In the genomic region with DNA sequence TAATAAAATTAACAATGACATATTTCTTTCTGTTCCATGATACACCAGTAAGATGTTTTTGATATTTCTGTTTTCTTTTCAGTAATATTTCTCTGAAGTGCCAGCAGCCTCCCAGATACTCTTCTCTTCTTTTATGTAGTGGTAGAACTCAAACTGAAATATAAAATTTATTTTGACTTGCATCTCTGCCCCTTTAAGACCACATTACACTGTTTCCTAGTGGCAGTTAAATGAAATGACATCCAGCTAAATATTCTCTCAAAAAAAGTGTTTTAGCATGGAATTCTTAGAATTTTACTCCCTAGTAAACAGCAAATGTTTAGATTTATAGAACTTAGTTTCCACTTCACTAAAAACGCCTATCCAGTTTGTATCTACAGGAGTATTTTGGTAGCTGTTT, we compare ENCODE assay signal across 28 cellular contexts.
DNase-seq lines count a peak whose midpoint lies in the region; ATAC-seq, FAIRE-seq and TF ChIP-seq lines count a peak whose summit lies in the region.
"Had no signal": no experiment of that assay in that cellular context is flagged by ENCODE, and none has a peak within 500 bp of the region (broad histone marks: within the 10 kb centered on the region; RNA-seq: fewer than 3 reads in every experiment).

No MANE protein-coding gene starts in this region.

- no peak for ATAC-seq in HG02623 (IDR thresholded peaks at IDR 0.05; ENCODE audit: unreplicated experiment)
- ATAC-seq: effector memory CD8-positive, alpha-beta T cell; foreskin keratinocyte; HepG2; left lobe of liver had no signal

- no peak for FAIRE-seq in urothelium cell line (lab: Jason Lieb, UNC)
- FAIRE-seq: HepG2 had no signal

- peaks cover 4% of the 10 kb centered on the region for H3K27me3 Mint-ChIP-seq in chondrocyte (ENCODE audit: low read depth)
- peaks cover 22% of the 10 kb centered on the region for H3K27me3 Mint-ChIP-seq in osteocyte (ENCODE audit: unreplicated experiment)
- H3K27me3 Mint-ChIP-seq: activated T-cell treated with anti-CD3 and anti-CD28 coated beads, Interleukin-2, amount 50 U/mL, for 24 hours; effector memory CD8-positive, alpha-beta T cell; naive B cell had no signal

- H3K36me3 Mint-ChIP-seq in chondrocyte (ENCODE audit: low read depth) (no peaks in the 10 kb centered on the region), osteocyte (ENCODE audit: unreplicated experiment) (no peaks in the 10 kb centered on the region)
- H3K36me3 Mint-ChIP-seq: naive B cell had no signal

- no peaks in the 10 kb centered on the region for H3K4me1 Mint-ChIP-seq in chondrocyte (ENCODE audit: low read depth)
- H3K4me1 Mint-ChIP-seq in osteocyte (ENCODE audit: unreplicated experiment): no peaks in the 10 kb centered on the region
- H3K4me1 Mint-ChIP-seq: naive B cell had no signal

- H3K4me3 Mint-ChIP-seq in chondrocyte (ENCODE audit: unreplicated experiment): no peak overlapping the region
- no peak overlapping the region for H3K4me3 Mint-ChIP-seq in osteocyte (ENCODE audit: unreplicated experiment)
- H3K4me3 Mint-ChIP-seq: activated T-cell treated with anti-CD3 and anti-CD28 coated beads, Interleukin-2, amount 50 U/mL, for 24 hours; effector memory CD8-positive, alpha-beta T cell; naive B cell; T-helper 2 cell treated with Interferon-gamma antibody and Interleukin-4, amounts not matched to agents 5 μg/mL and 100 μg/mL, for 36 hours had no signal

- H3K27ac Mint-ChIP-seq in chondrocyte (ENCODE audit: unreplicated experiment): no peak overlapping the region
- no peak overlapping the region for H3K27ac Mint-ChIP-seq in osteocyte (ENCODE audit: unreplicated experiment)
- H3K27ac Mint-ChIP-seq: activated T-cell treated with anti-CD3 and anti-CD28 coated beads, Interleukin-2, amount 50 U/mL, for 24 hours; effector memory CD8-positive, alpha-beta T cell; naive B cell; T-helper 2 cell treated with Interferon-gamma antibody and Interleukin-4, amounts not matched to agents 5 μg/mL and 100 μg/mL, for 36 hours had no signal

- DNase-seq in ELR (ENCODE audit: low read depth) (peak; percentile 5), chondrocyte (ENCODE audit: low spot score) (no peak), osteocyte (ENCODE audit: extremely low spot score, unreplicated experiment) (no peak), hepatic stellate cell (ENCODE audit: low spot score) (no peak), urothelium cell line (ENCODE audit: low spot score) (no peak), amniotic stem cell (lab: John Stamatoyannopoulos, UW) (no peak)
- DNase-seq: activated CD4-positive, alpha-beta T cell treated with anti-CD3 and anti-CD28 coated beads for 48 hours; activated T-cell treated with anti-CD3 and anti-CD28 coated beads, Interleukin-2, amount 50 U/mL, for 24 hours; Caco-2; cortex of kidney; effector memory CD8-positive, alpha-beta T cell; foreskin keratinocyte; GF-D8; naive B cell; NCI-H1048; NCI-H187; NCI-H2171; NCI-H510A; occipital lobe; OCI-M1; stimulated activated CD4-positive, alpha-beta T cell treated with anti-CD3 and anti-CD28 coated beads, Interleukin-1b, Interleukin-23, amount 100 ng/mL, for 48 hours; transverse colon; WERI-Rb-1 had no signal

- H3K9me3 Mint-ChIP-seq in chondrocyte (ENCODE audit: low read depth) (no peaks in the 10 kb centered on the region), osteocyte (ENCODE audit: unreplicated experiment) (no peaks in the 10 kb centered on the region)
- H3K9me3 Mint-ChIP-seq: T-helper 2 cell treated with Interferon-gamma antibody and Interleukin-4, amounts not matched to agents 5 μg/mL and 100 μg/mL, for 36 hours had no signal

- TF ChIP-seq CTCF in LNCAP (IDR thresholded peaks at IDR 0.05): peak; percentile 32; the same call in 1 of the 2 replicates
- TF ChIP-seq CTCF in chondrocyte (IDR thresholded peaks at IDR 0.05): peak; percentile 44
- TF ChIP-seq CTCF in osteocyte (IDR thresholded peaks at IDR 0.05): peak; percentile 14
